Comparison of ENCODE assay signal across 24 cellular contexts in the genomic region with DNA sequence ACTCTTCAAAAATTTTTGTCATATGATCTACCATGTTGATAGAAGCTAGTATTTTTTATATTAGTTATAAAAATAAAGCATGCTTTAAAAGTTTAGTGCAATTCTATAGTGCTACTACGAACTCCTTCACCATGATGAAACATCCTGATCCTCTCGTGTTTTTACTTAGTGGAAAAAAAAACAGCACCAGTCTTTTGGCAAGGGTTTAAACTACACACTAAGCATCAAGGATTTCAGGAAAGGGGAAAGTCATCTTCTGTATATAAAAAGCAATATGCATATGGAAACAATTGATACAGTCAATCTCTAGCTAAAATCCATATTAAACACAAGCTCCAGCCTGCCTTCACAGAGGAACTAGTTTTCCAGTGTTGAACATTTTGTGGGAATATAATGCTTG. TPM values are rescaled to one million over a fixed set of nuclear protein-coding genes. Genes with fewer than 3 reads are reported as not detected.
A peak's percentile ranks its signal among the peaks of the same experiment; 100 is the strongest.
DNase-seq lines count a peak whose midpoint lies in the region; ATAC-seq and TF ChIP-seq lines count a peak whose summit lies in the region.
"Had no signal": no experiment of that assay in that cellular context is flagged by ENCODE, and none has a peak within 500 bp of the region (broad histone marks: within the 10 kb centered on the region; RNA-seq: fewer than 3 reads in every experiment).

No MANE protein-coding gene starts in this region.

- no peaks in the 10 kb centered on the region for H3K9me2 ChIP-seq in Karpas-422 (replicated peaks; ENCODE audit: insufficient read depth, low read length)

- no peak overlapping the region for H2BK5ac ChIP-seq in H9 (ENCODE audit: insufficient read length, low read length)

- H3K4me1 ChIP-seq in Karpas-422 (ENCODE audit: low read length) (peaks cover 45% of the 10 kb centered on the region), H9 (ENCODE audit: insufficient read depth, low read length) (no peaks in the 10 kb centered on the region)
- H3K4me1 ChIP-seq: A549, SJCRH30 had no signal

- DNase-seq in GM03348 (ENCODE audit: low spot score) (peak; percentile 4), Karpas-422 (no peak), fibroblast of mammary gland (ENCODE audit: low read depth) (peak; percentile 16), osteocyte (ENCODE audit: extremely low spot score, unreplicated experiment) (no peak), glomerular visceral epithelial cell (ENCODE audit: extremely low spot score) (no peak), left lobe of liver (ENCODE audit: low spot score) (no peak), H9 (no peak), EL (no peak)
- DNase-seq: DMS153; NCI-H1105 treated with DMSO at 0.1 percent for 48 hours; NCI-H146; NCI-H2029; NCI-H446 treated with DMSO at 0.1 percent for 48 hours; NCI-H526; NCI-H82; NK-92 treated with Interleukin-12 subunit alpha and Interleukin-12 subunit beta, amount 100 ng/mL, for 24 hours; PC-9; SJCRH30 had no signal

- TF ChIP-seq CTCF in fibroblast of mammary gland (conservative IDR thresholded peaks at IDR 0.05; ENCODE audit: control insufficient read depth, insufficient read depth, low read depth, low read length) (no peak), osteocyte (IDR thresholded peaks at IDR 0.05) (no peak), H9 (conservative IDR thresholded peaks at IDR 0.05) (no peak)

- no peak overlapping the region for H4K91ac ChIP-seq in H9 (ENCODE audit: insufficient read length, low read depth, low read length)

- no peak overlapping the region for H3K14ac ChIP-seq in H9 (ENCODE audit: insufficient read depth, low read length)

- H3K4me3 Mint-ChIP-seq in osteocyte (ENCODE audit: unreplicated experiment) (peak overlapping the region; percentile 38), H9 (no peak overlapping the region)

- H2AFZ ChIP-seq in Karpas-422 (ENCODE audit: low read length) (no peak overlapping the region), H9 (ENCODE audit: low read length) (no peak overlapping the region)
- H2AFZ ChIP-seq: PC-9 had no signal

- no peaks in the 10 kb centered on the region for H3K79me1 ChIP-seq in H9 (ENCODE audit: insufficient read depth, low read depth, low read length, poor library complexity, severe bottlenecking)

- no peak overlapping the region for H4K5ac ChIP-seq in H9 (ENCODE audit: insufficient read length, low read depth, low read length)

- H3K9me3 Mint-ChIP-seq in osteocyte (ENCODE audit: unreplicated experiment), result no peaks in the 10 kb centered on the region
- H3K9me3 Mint-ChIP-seq in H9, result peaks cover 0 to 6% of the 10 kb centered on the region in 2 experiments; a peak in 3 of 5 replicates

- peak overlapping the region; percentile 28 for H3K4me2 ChIP-seq in Karpas-422 (ENCODE audit: low read depth, low read length, poor library complexity, severe bottlenecking)
- H3K4me2 ChIP-seq in H9 (ENCODE audit: insufficient read depth, insufficient read length, low read length), result no peak overlapping the region
- H3K4me2 ChIP-seq: A549, PC-9 had no signal

- peak overlapping the region; percentile 84 for H3K27ac Mint-ChIP-seq in osteocyte (ENCODE audit: unreplicated experiment)
- H3K27ac Mint-ChIP-seq in H9, result no peak overlapping the region

- no peak overlapping the region for H3K4me3 ChIP-seq in Karpas-422 (ENCODE audit: low read length)
- no peak overlapping the region for H3K4me3 ChIP-seq in fibroblast of mammary gland (ENCODE audit: control insufficient read depth, low read depth, low read length)
- H3K4me3 ChIP-seq: A549, GM12878, K562, PC-9, SJCRH30 had no signal

- no peaks in the 10 kb centered on the region for H3K23me2 ChIP-seq in H9 (ENCODE audit: insufficient read length, low read depth, low read length, poor library complexity, severe bottlenecking)

- H3K9me3 ChIP-seq in Karpas-422 (ENCODE audit: low read length) (no peaks in the 10 kb centered on the region), H9 (ENCODE audit: control insufficient read depth, low read depth, low read length) (no peaks in the 10 kb centered on the region)
- H3K9me3 ChIP-seq: A549, SJCRH30 had no signal

- H3K9ac ChIP-seq in Karpas-422 (ENCODE audit: low read length), result no peak overlapping the region
- no peak overlapping the region for H3K9ac ChIP-seq in H9 (ENCODE audit: extremely low read depth, insufficient read length, low read length)

- H4K20me1 ChIP-seq in Karpas-422 (ENCODE audit: insufficient read depth, low read depth, low read length) (no peaks in the 10 kb centered on the region), H9 (ENCODE audit: control insufficient read depth, insufficient read depth, insufficient read length) (no peaks in the 10 kb centered on the region)

- H3K27me3 ChIP-seq in Karpas-422 (ENCODE audit: low read length) (no peaks in the 10 kb centered on the region), H9 (ENCODE audit: insufficient read depth, low read length) (no peaks in the 10 kb centered on the region)
- H3K27me3 ChIP-seq: SJCRH30 had no signal

- H3K27ac ChIP-seq in Karpas-422 (ENCODE audit: low read length), result peak overlapping the region; percentile 56
- H3K27ac ChIP-seq in H9 (ENCODE audit: insufficient read length, low read depth, low read length), result no peak overlapping the region
- H3K27ac ChIP-seq: A549, PC-9, SJCRH30 had no signal

- H3K23ac ChIP-seq in H9 (ENCODE audit: insufficient read length, low read depth, low read length), result no peak overlapping the region

- ATAC-seq in left lobe of liver, result no peak
- ATAC-seq: A549, GM12878, HepG2, K562, Right ventricle myocardium inferior, SK-N-SH treated with all-trans-retinoic acid at 6 μM for 48 hours had no signal

- H3K56ac ChIP-seq in H9 (ENCODE audit: insufficient read length, low read depth, low read length), result no peak overlapping the region

- H4K8ac ChIP-seq in H9 (replicated peaks; ENCODE audit: insufficient read length, low read depth, low read length), result no peak overlapping the region

- H2BK15ac ChIP-seq in H9 (ENCODE audit: low read depth, low read length), result no peak overlapping the region

- no peak overlapping the region for H2AK5ac ChIP-seq in H9 (ENCODE audit: insufficient read length, low read length)

- no peaks in the 10 kb centered on the region for H3K27me3 Mint-ChIP-seq in osteocyte (ENCODE audit: unreplicated experiment)
- no peaks in the 10 kb centered on the region for H3K27me3 Mint-ChIP-seq in H9 (ENCODE audit: low read depth)

- peaks cover 15% of the 10 kb centered on the region for H3K36me3 Mint-ChIP-seq in osteocyte (ENCODE audit: unreplicated experiment)
- H3K36me3 Mint-ChIP-seq in H9 (ENCODE audit: insufficient read depth in 1 of 3, low read depth in 3 of 3), result peaks cover 0 to 9% (median 1%) of the 10 kb centered on the region in 3 experiments; a peak in 3 of 7 replicates

- no peak overlapping the region for H2BK12ac ChIP-seq in H9 (ENCODE audit: insufficient read length, low read depth, low read length)

- H3K4me1 Mint-ChIP-seq in osteocyte (ENCODE audit: unreplicated experiment) (peaks cover 24% of the 10 kb centered on the region), H9 (peaks cover 3 to 9% of the 10 kb centered on the region in 2 experiments; a peak in 3 of 4 replicates)

- no peak overlapping the region for H3K18ac ChIP-seq in H9 (ENCODE audit: insufficient read length, low read depth, low read length)

- no peak overlapping the region for H3T11ph ChIP-seq in H9 (ENCODE audit: low read length)

- H2BK120ac ChIP-seq in H9 (ENCODE audit: low read depth, low read length, poor library complexity, severe bottlenecking), result no peak overlapping the region

- H2BK20ac ChIP-seq in H9 (ENCODE audit: low read depth, low read length, poor library complexity, severe bottlenecking), result no peak overlapping the region

- WGBS in H9 (ENCODE audit: extremely low coverage, insufficient read length, low lambda C conversion rate), result no CpG with 5 or more reads among the region's 2 CpGs

- peaks cover 8% of the 10 kb centered on the region for H3K36me3 ChIP-seq in Karpas-422 (ENCODE audit: insufficient read depth, low read length)
- H3K36me3 ChIP-seq: SJCRH30 had no signal

- no peak overlapping the region for H3K4ac ChIP-seq in H9 (ENCODE audit: low read depth, low read length)

- H3K79me2 ChIP-seq in Karpas-422 (ENCODE audit: low read length), result peaks cover 67% of the 10 kb centered on the region
- no peaks in the 10 kb centered on the region; the same call in 1 of the 2 replicates for H3K79me2 ChIP-seq in H9 (ENCODE audit: insufficient read depth, low read length)

RNA-seq across cellular contexts. Expression of a gene that starts 18.7 kb away (rescaled TPM):
- 18.8 and 37.0 TPM in 2 replicates for total RNA-seq in Karpas-422 (2014; rRNA removed; shearing (Covaris generic); ENCODE audit: low replicate concordance)
- 62.1 and 62.2 TPM in 2 replicates for total RNA-seq in osteocyte
- total RNA-seq in left lobe of liver, result 6.1 TPM
- 23.9 and 28.4 TPM in 2 replicates for total RNA-seq in H9 (2021)

Comparison
In these comparisons a context has a peak if more than half of its experiments do, and no peak if none do; other contexts are left out.
1. DNase-seq: peak in GM03348 (single experiment) and fibroblast of mammary gland (single experiment); none in Karpas-422 (single experiment), osteocyte (single experiment), glomerular visceral epithelial cell (single experiment), left lobe of liver (single experiment), H9 (single experiment) and EL (single experiment).